6 cellular contexts compared by ENCODE assay signal in genomic region chr2:224729435-224729834, GRCh38. TPM values are rescaled to one million over a fixed set of nuclear protein-coding genes. Genes with fewer than 3 reads are reported as not detected.
"Had no signal": no experiment of that assay in that cellular context is flagged by ENCODE, and none has a peak within 500 bp of the region (broad histone marks: within the 10 kb centered on the region; RNA-seq: fewer than 3 reads in every experiment).

No MANE protein-coding gene starts in this region.

- ATAC-seq: GM23338 had no signal

- DNase-seq: H9, HCEC 1CT, KBM-7 had no signal

- H3K4me3 ChIP-seq: GM23338 had no signal

RNA-seq across cellular contexts. Expression of gene CCDC195, which starts 13.3 kb away (rescaled TPM):
- total RNA-seq: GM23338, H1, H9, HT-29 had no signal
